ENCODE assay signal across 10 cellular contexts in genomic region chr4:139558235-139559094, GRCh38. TPM values are rescaled to one million over a fixed set of nuclear protein-coding genes. Genes with fewer than 3 reads are reported as not detected.
DNase-seq lines count a peak whose midpoint lies in the region; ATAC-seq and TF ChIP-seq lines count a peak whose summit lies in the region.
"Had no signal": no experiment of that assay in that cellular context is flagged by ENCODE, and none has a peak within 500 bp of the region (broad histone marks: within the 10 kb centered on the region; RNA-seq: fewer than 3 reads in every experiment).

No MANE protein-coding gene starts in this region.

- H2AFZ ChIP-seq in mesenchymal stem cell (ENCODE audit: low read depth, low read length), result no peak overlapping the region

- no peak overlapping the region for H3K27ac Mint-ChIP-seq in natural killer cell
- H3K27ac Mint-ChIP-seq in natural killer cell treated with Interleukin-12 subunit alpha and Interleukin-12 subunit beta and Interleukin-15 and Interleukin-18, amount 100 ng/mL, for 72 hours, result no peak overlapping the region

- peaks cover 4% of the 10 kb centered on the region for H3K4me1 ChIP-seq in mesenchymal stem cell (ENCODE audit: control insufficient read depth, insufficient read depth, low read depth, low read length)
- H3K4me1 ChIP-seq in left lung, result peaks cover 6 to 43% of the 10 kb centered on the region in 2 donors

- H3K27me3 Mint-ChIP-seq in natural killer cell (ENCODE audit: low read depth in 2 of 2), result peaks cover 19 to 26% of the 10 kb centered on the region in 2 donors
- H3K27me3 Mint-ChIP-seq in natural killer cell treated with Interleukin-12 subunit alpha and Interleukin-12 subunit beta and Interleukin-15 and Interleukin-18, amount 100 ng/mL, for 72 hours, result peaks cover 15 to 16% of the 10 kb centered on the region in 2 donors

- H2BK12ac ChIP-seq in mesenchymal stem cell (ENCODE audit: low read length in 2 of 2), result peak overlapping the region in 1 of 2 experiments; percentile 78

- no peak overlapping the region for H3K14ac ChIP-seq in mesenchymal stem cell (ENCODE audit: low read length in 2 of 2)

- peak overlapping the region in 1 of 2 experiments; percentile 77 for H3K4ac ChIP-seq in mesenchymal stem cell (ENCODE audit: low read depth in 1 of 2, low read length in 2 of 2)

- H3K4me3 ChIP-seq in SK-N-MC (peak overlapping the region; percentile 94), mesenchymal stem cell (ENCODE audit: insufficient read depth in 1 of 2, low read depth in 1 of 2, low read length in 2 of 2) (no peak overlapping the region), left lung (no peak overlapping the region)

- H3K36me3 Mint-ChIP-seq in natural killer cell, result no peaks in the 10 kb centered on the region
- H3K36me3 Mint-ChIP-seq in natural killer cell treated with Interleukin-12 subunit alpha and Interleukin-12 subunit beta and Interleukin-15 and Interleukin-18, amount 100 ng/mL, for 72 hours, result no peaks in the 10 kb centered on the region

- DNase-seq in natural killer cell (no peak), SK-N-MC (ENCODE audit: low read depth, low spot score) (no peak), mesenchymal stem cell (peak; percentile 81), NCI-H446 (lab: John Stamatoyannopoulos, UW) (no peak), left lung (no peak), cerebellar nuclear complex (lab: John Stamatoyannopoulos, UW) (no peak), ACHN (no peak)
- no peak for DNase-seq in natural killer cell treated with Interleukin-12 subunit alpha and Interleukin-12 subunit beta and Interleukin-15 and Interleukin-18, amount 100 ng/mL, for 72 hours (ENCODE audit: low spot score)
- DNase-seq: MV-4-11 had no signal

- H2AK5ac ChIP-seq in mesenchymal stem cell (ENCODE audit: low read length, severe bottlenecking), result no peak overlapping the region

- peak overlapping the region in 1 of 2 experiments; percentile 14 for H3K23ac ChIP-seq in mesenchymal stem cell (ENCODE audit: low read length in 2 of 2)

- no peak overlapping the region for H4K91ac ChIP-seq in mesenchymal stem cell (ENCODE audit: low read length)

- H2BK5ac ChIP-seq in mesenchymal stem cell (ENCODE audit: low read depth, low read length, poor library complexity, severe bottlenecking), result no peak overlapping the region

- TF ChIP-seq CTCF in natural killer cell (IDR thresholded peaks at IDR 0.05) (no peak), left lung (IDR thresholded peaks at IDR 0.05) (no peak)

- H3K9me3 ChIP-seq in SK-N-MC (ENCODE audit: low read depth, low read length) (no peaks in the 10 kb centered on the region), mesenchymal stem cell (ENCODE audit: control insufficient read depth, low read length) (no peaks in the 10 kb centered on the region), left lung (no peaks in the 10 kb centered on the region)

- H3K27me3 ChIP-seq in mesenchymal stem cell (ENCODE audit: control insufficient read depth in 1 of 2, insufficient read depth in 1 of 2, low read length in 2 of 2) (peaks cover 24 to 31% of the 10 kb centered on the region in 2 experiments), left lung (peaks cover 0 to 36% of the 10 kb centered on the region in 2 donors)

- H3K18ac ChIP-seq in mesenchymal stem cell (ENCODE audit: low read depth in 1 of 2, low read length in 2 of 2), result peak overlapping the region in 1 of 2 experiments; percentile 85

- intact Hi-C loops in natural killer cell (cut with micrococcal nuclease), result no loop called here
- intact Hi-C loops in left lung (cut with DNase I), result no loop called here

- H3K27ac ChIP-seq in SK-N-MC (peak overlapping the region; percentile 94), mesenchymal stem cell (ENCODE audit: low read length, poor library complexity, severe bottlenecking) (no peak overlapping the region), left lung (no peak overlapping the region)

- peaks cover 2% of the 10 kb centered on the region for H3K79me1 ChIP-seq in mesenchymal stem cell (replicated peaks; ENCODE audit: low read length, poor library complexity, severe bottlenecking)

- H2BK15ac ChIP-seq in mesenchymal stem cell (ENCODE audit: low read depth, poor library complexity, severe bottlenecking), result no peak overlapping the region

- H3K4me2 ChIP-seq in mesenchymal stem cell (ENCODE audit: low read length, poor library complexity, severe bottlenecking), result no peak overlapping the region

- peaks cover 27 to 38% of the 10 kb centered on the region in 2 donors for H3K4me1 Mint-ChIP-seq in natural killer cell
- peaks cover 27 to 28% of the 10 kb centered on the region in 2 donors for H3K4me1 Mint-ChIP-seq in natural killer cell treated with Interleukin-12 subunit alpha and Interleukin-12 subunit beta and Interleukin-15 and Interleukin-18, amount 100 ng/mL, for 72 hours (ENCODE audit: low read depth in 2 of 2)

- H3K9me3 Mint-ChIP-seq in natural killer cell, result no peaks in the 10 kb centered on the region
- no peaks in the 10 kb centered on the region for H3K9me3 Mint-ChIP-seq in natural killer cell treated with Interleukin-12 subunit alpha and Interleukin-12 subunit beta and Interleukin-15 and Interleukin-18, amount 100 ng/mL, for 72 hours
- H3K9me3 Mint-ChIP-seq: CD8-positive, alpha-beta T cell had no signal

- peak overlapping the region; percentile 37 for H3K4me3 Mint-ChIP-seq in natural killer cell
- H3K4me3 Mint-ChIP-seq in natural killer cell treated with Interleukin-12 subunit alpha and Interleukin-12 subunit beta and Interleukin-15 and Interleukin-18, amount 100 ng/mL, for 72 hours, result no peak overlapping the region

- no peak for ATAC-seq in natural killer cell
- ATAC-seq in natural killer cell treated with Interleukin-12 subunit alpha and Interleukin-12 subunit beta and Interleukin-15 and Interleukin-18, amount 100 ng/mL, for 72 hours, result no peak
- ATAC-seq in left lung, result no peak
- ATAC-seq: CD8-positive, alpha-beta T cell had no signal

- in situ Hi-C loops in ACHN (cut with HindIII; ENCODE audit: low pct_ligation_motif_present, low pct_unique_long_range_greater_than_20kb, low sequenced_read_pairs), result no loop called here

- 60% methylated on average over 12 of the region's 12 CpGs for WGBS in mesenchymal stem cell

- no peak overlapping the region for H2BK120ac ChIP-seq in mesenchymal stem cell (ENCODE audit: low read depth, low read length)

- peak overlapping the region; percentile 90 for H3K9ac ChIP-seq in SK-N-MC (ENCODE audit: insufficient read length)
- no peak overlapping the region for H3K9ac ChIP-seq in mesenchymal stem cell (ENCODE audit: low read length)

- H3K36me3 ChIP-seq in SK-N-MC (ENCODE audit: insufficient read depth, low read length) (no peaks in the 10 kb centered on the region), mesenchymal stem cell (ENCODE audit: control insufficient read depth in 1 of 2, insufficient read depth in 2 of 2, low read depth in 1 of 2, low read length in 2 of 2) (no peaks in the 10 kb centered on the region), left lung (no peaks in the 10 kb centered on the region)

- H4K8ac ChIP-seq in mesenchymal stem cell (ENCODE audit: low read length), result no peak overlapping the region

RNA-seq across cellular contexts. Expression of gene SETD7, which starts 2.4 kb away (rescaled TPM):
- 1 to 10 TPM; 2.6 to 4.1 (median 3.3) TPM for total RNA-seq in natural killer cell
- 10 to 100 TPM in 1 of 2 donors, 1 to 10 TPM in 1; 5.7 to 10.1 TPM for total RNA-seq in natural killer cell treated with Interleukin-12 subunit alpha and Interleukin-12 subunit beta and Interleukin-15 and Interleukin-18, amount 100 ng/mL, for 72 hours
- polyA plus RNA-seq in mesenchymal stem cell (2013, experiment 1 of 2), result 26.4 TPM
- polyA plus RNA-seq in mesenchymal stem cell (2013, experiment 2 of 2), result 25.9 TPM
- total RNA-seq in left lung, result 10 to 100 TPM; 48.1 to 51.7 TPM

Comparison
In these comparisons a context has a peak if more than half of its experiments do, and no peak if none do; other contexts are left out.
1. RNA of gene SETD7, which starts 2.4 kb away (total RNA-seq): 48.1 to 51.7 TPM in left lung; 5.7 to 10.1 TPM in natural killer cell treated with Interleukin-12 subunit alpha and Interleukin-12 subunit beta and Interleukin-15 and Interleukin-18, amount 100 ng/mL, for 72 hours and 2.6 to 4.1 TPM in natural killer cell; every median in the first group is over 4 times any median in the second.